4 cellular contexts compared by ENCODE assay signal in the genomic region with DNA sequence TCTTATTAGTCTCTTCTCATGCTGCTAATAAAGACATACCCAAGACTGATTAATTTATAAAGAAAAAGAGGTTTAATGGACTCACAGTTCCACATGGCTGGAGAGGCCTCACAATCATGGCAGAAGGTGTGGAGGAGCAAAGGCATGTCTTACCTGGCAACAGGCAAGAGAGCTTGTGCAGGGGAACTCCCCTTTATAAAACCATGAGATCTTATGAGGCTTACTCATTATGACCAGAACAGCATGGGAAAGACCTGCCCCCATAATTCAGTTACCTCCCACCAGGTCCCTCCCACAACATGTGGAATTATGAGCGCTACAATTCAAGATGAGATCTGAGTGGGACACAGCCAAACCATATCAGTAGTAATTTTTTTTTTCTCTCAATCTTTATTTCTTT. TPM values are rescaled to one million over a fixed set of nuclear protein-coding genes. Genes with fewer than 3 reads are reported as not detected.
"Had no signal": no experiment of that assay in that cellular context is flagged by ENCODE, and none has a peak within 500 bp of the region (broad histone marks: within the 10 kb centered on the region; RNA-seq: fewer than 3 reads in every experiment).

No MANE protein-coding gene starts in this region.

RNA-seq across cellular contexts. Expression of gene SYT14, which starts 33.2 kb away (rescaled TPM):
- total RNA-seq: HepG2, HT-29, K562 had no signal
- polyA plus RNA-seq: HepG2, IgD-negative memory B cell had no signal
